In the genomic region with DNA sequence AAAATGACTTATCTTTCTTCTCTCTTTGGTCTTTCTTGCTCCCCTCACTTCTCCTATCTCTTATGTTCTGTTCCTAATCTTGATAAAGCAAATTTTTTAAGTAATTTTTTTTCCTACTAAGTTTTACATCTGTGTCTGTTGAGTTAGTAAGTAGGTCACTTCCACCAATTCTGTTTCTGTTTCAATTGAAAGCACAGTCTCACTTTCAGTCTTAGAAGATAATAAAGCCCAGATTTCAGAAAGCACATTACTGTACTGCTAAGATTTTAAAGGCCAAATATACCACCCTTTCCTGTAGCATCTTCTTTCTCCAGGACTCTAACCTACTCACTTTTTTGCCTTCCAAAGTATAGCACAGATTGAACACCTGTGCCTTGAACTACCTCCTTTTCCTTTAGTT, we compare ENCODE assay signal across 1 cellular context.
TF ChIP-seq lines count a peak whose summit lies in the region.

No MANE protein-coding gene starts in this region.

TF ChIP-seq in SK-N-SH treated with all-trans-retinoic acid at 6 μM for 48 hours, 23 proteins besides CTCF, POLR2A, EP300 and RAD21 (continued from another document):
- TF ChIP-seq, protein P1, sequence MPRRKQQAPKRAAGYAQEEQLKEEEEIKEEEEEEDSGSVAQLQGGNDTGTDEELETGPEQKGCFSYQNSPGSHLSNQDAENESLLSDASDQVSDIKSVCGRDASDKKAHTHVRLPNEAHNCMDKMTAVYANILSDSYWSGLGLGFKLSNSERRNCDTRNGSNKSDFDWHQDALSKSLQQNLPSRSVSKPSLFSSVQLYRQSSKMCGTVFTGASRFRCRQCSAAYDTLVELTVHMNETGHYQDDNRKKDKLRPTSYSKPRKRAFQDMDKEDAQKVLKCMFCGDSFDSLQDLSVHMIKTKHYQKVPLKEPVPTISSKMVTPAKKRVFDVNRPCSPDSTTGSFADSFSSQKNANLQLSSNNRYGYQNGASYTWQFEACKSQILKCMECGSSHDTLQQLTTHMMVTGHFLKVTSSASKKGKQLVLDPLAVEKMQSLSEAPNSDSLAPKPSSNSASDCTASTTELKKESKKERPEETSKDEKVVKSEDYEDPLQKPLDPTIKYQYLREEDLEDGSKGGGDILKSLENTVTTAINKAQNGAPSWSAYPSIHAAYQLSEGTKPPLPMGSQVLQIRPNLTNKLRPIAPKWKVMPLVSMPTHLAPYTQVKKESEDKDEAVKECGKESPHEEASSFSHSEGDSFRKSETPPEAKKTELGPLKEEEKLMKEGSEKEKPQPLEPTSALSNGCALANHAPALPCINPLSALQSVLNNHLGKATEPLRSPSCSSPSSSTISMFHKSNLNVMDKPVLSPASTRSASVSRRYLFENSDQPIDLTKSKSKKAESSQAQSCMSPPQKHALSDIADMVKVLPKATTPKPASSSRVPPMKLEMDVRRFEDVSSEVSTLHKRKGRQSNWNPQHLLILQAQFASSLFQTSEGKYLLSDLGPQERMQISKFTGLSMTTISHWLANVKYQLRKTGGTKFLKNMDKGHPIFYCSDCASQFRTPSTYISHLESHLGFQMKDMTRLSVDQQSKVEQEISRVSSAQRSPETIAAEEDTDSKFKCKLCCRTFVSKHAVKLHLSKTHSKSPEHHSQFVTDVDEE (CRISPR knock-in tag; IDR thresholded peaks at IDR 0.05) = no peak
- TF ChIP-seq ARNTL (CRISPR knock-in tag; IDR thresholded peaks at IDR 0.05; ENCODE audit: borderline replicate concordance, low read depth) (no peak), ZNF565 (CRISPR knock-in tag; conservative IDR thresholded peaks at IDR 0.05; ENCODE audit: low read depth) (no peak), ISL1 (CRISPR knock-in tag; IDR thresholded peaks at IDR 0.05) (no peak), ESRRG (CRISPR knock-in tag; IDR thresholded peaks at IDR 0.05) (no peak), ZFP30 (CRISPR knock-in tag; IDR thresholded peaks at IDR 0.05) (no peak), ZFP3 (CRISPR knock-in tag; IDR thresholded peaks at IDR 0.05) (no peak)
- TF ChIP-seq, protein P2, sequence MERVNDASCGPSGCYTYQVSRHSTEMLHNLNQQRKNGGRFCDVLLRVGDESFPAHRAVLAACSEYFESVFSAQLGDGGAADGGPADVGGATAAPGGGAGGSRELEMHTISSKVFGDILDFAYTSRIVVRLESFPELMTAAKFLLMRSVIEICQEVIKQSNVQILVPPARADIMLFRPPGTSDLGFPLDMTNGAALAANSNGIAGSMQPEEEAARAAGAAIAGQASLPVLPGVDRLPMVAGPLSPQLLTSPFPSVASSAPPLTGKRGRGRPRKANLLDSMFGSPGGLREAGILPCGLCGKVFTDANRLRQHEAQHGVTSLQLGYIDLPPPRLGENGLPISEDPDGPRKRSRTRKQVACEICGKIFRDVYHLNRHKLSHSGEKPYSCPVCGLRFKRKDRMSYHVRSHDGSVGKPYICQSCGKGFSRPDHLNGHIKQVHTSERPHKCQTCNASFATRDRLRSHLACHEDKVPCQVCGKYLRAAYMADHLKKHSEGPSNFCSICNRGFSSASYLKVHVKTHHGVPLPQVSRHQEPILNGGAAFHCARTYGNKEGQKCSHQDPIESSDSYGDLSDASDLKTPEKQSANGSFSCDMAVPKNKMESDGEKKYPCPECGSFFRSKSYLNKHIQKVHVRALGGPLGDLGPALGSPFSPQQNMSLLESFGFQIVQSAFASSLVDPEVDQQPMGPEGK (CRISPR knock-in tag; IDR thresholded peaks at IDR 0.05; ENCODE audit: borderline replicate concordance) = no peak
